Comparison of ENCODE assay signal across 1 cellular context in the genomic region with DNA sequence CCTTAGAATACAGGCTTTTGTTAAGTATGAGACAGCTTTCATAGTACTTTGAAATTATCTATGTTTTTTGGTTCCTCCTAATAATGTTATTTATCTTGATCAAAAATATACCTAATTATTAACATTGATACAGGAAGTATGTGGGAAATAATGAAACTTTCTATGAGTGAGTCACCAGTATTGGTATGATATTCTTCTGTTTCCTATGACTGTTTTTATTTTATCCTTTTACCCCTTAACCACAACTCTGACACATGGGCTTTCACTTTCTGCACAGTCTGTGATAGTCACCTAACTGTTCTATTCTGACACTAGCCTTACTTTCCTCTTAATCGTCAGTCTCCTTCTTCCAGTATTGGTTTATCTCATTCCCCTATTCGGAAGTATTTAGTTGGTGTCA.
TF ChIP-seq lines count a peak whose summit lies in the region.

No MANE protein-coding gene starts in this region.

TF ChIP-seq in K562, 482 proteins besides CTCF, POLR2A, EP300 and RAD21 (continued from another document):
- TF ChIP-seq ATF3 (IDR thresholded peaks at IDR 0.05) (peak; percentile 58), ATF3 (CRISPR knock-in tag; conservative IDR thresholded peaks at IDR 0.05) (no peak), GTF2A2 (tag; IDR thresholded peaks at IDR 0.05) (no peak), HMBOX1 (IDR thresholded peaks at IDR 0.05) (peak; percentile 56), SAP30 (IDR thresholded peaks at IDR 0.05; ENCODE audit: borderline replicate concordance, insufficient read depth, low read depth, low read length, poor library complexity, severe bottlenecking) (no peak), JUND (IDR thresholded peaks at IDR 0.05; ENCODE audit: borderline replicate concordance, low read depth, low read length) (peak; percentile 53), JUND (tag; IDR thresholded peaks at IDR 0.05; ENCODE audit: borderline replicate concordance, low read depth, low read length) (peak; percentile 75; the same call in 2 of the 3 replicates), HSF4 (CRISPR knock-in tag; IDR thresholded peaks at IDR 0.05; ENCODE audit: borderline replicate concordance) (no peak), ID3 (CRISPR knock-in tag; IDR thresholded peaks at IDR 0.05) (no peak), ID3 (tag; IDR thresholded peaks at IDR 0.05) (no peak), FOSL1 (tag; conservative IDR thresholded peaks at IDR 0.05) (peak; percentile 65), ARID1B (IDR thresholded peaks at IDR 0.05) (0 out of 2 replicates have a peak, but pooled peaks have one; percentile 22), ZFP36 (IDR thresholded peaks at IDR 0.05; ENCODE audit: low read depth, low read length, partially characterized antibody) (peak; percentile 49), ZNF316 (IDR thresholded peaks at IDR 0.05) (no peak), ZBTB34 (CRISPR knock-in tag; IDR thresholded peaks at IDR 0.05) (no peak), TRIM25 (IDR thresholded peaks at IDR 0.05; ENCODE audit: borderline replicate concordance) (no peak)
